ENCODE assay signal across 14 cellular contexts in genomic region chr19:5049561-5049960, GRCh38.
A peak's percentile ranks its signal among the peaks of the same experiment; 100 is the strongest.
DNase-seq lines count a peak whose midpoint lies in the region; ATAC-seq, FAIRE-seq and TF ChIP-seq lines count a peak whose summit lies in the region.
"Had no signal": no experiment of that assay in that cellular context is flagged by ENCODE, and none has a peak within 500 bp of the region (broad histone marks: within the 10 kb centered on the region; RNA-seq: fewer than 3 reads in every experiment).

No MANE protein-coding gene starts in this region.

- no peak for TF ChIP-seq POLR2A in esophagus squamous epithelium (IDR thresholded peaks at IDR 0.05)

- H3K9me2 ChIP-seq in SU-DHL-6 (replicated peaks; ENCODE audit: insufficient read depth, low read length), result no peaks in the 10 kb centered on the region

- H3F3A ChIP-seq in SU-DHL-6 (ENCODE audit: insufficient read depth), result no peaks in the 10 kb centered on the region

- H3K4me1 ChIP-seq in BLaER1 (peaks cover 75% of the 10 kb centered on the region), esophagus squamous epithelium (peaks cover 36 to 55% (median 44%) of the 10 kb centered on the region in 3 donors)

- in situ Hi-C loops in brain microvascular endothelial cell (cut with HindIII; ENCODE audit: low pct_ligation_motif_present, low sequenced_read_pairs), result no loop called here

- H3K27me3 ChIP-seq in BLaER1 (no peaks in the 10 kb centered on the region), SU-DHL-6 (ENCODE audit: low read length) (no peaks in the 10 kb centered on the region), esophagus squamous epithelium (no peaks in the 10 kb centered on the region), brain microvascular endothelial cell (replicated peaks) (no peaks in the 10 kb centered on the region)

- no peak for ATAC-seq in HG03108 (IDR thresholded peaks at IDR 0.05; ENCODE audit: unreplicated experiment)

- H3K9ac ChIP-seq in BLaER1 (peak overlapping the region; percentile 43; the same call in 1 of the 2 replicates), SU-DHL-6 (ENCODE audit: low read length) (peak overlapping the region; percentile 29; the same call in 1 of the 2 replicates)

- H3K4me3 ChIP-seq in BLaER1 (no peak overlapping the region), SU-DHL-6 (ENCODE audit: insufficient read depth, low read length, poor library complexity, severe bottlenecking) (no peak overlapping the region), esophagus squamous epithelium (no peak overlapping the region), skin epidermis (no peak overlapping the region), brain microvascular endothelial cell (ENCODE audit: low read depth, low read length) (no peak overlapping the region)

- H3K79me2 ChIP-seq in SU-DHL-6 (ENCODE audit: insufficient read depth, low read length), result no peaks in the 10 kb centered on the region

- intact Hi-C loops in esophagus squamous epithelium (cut with DNase I), result loop anchor here (10.0 kb wide), 1 partner anchor 535 kb away; no protein-coding TSS in a partner anchor

- H3K36me3 ChIP-seq in BLaER1 (peaks cover 70% of the 10 kb centered on the region), SU-DHL-6 (ENCODE audit: low read length) (no peaks in the 10 kb centered on the region), esophagus squamous epithelium (peaks cover 14 to 67% (median 19%) of the 10 kb centered on the region in 3 donors), brain microvascular endothelial cell (replicated peaks) (peaks cover 9% of the 10 kb centered on the region)

- DNase-seq in esophagus squamous epithelium (lab: John Stamatoyannopoulos, UW) (no peak), brain microvascular endothelial cell (no peak), iPS-NIHi11 (ENCODE audit: low spot score) (no peak), D721Med (ENCODE audit: insufficient read length, low spot score) (no peak)
- DNase-seq: DMS53, NCI-H2029 treated with DMSO at 0.1 percent for 48 hours, NCI-H524, SIG-M5 had no signal

- 41% methylated on average over 2 of the region's 9 CpGs; no CpG with 5 or more reads in 1 of the 2 donors for WGBS in esophagus squamous epithelium, 2 donors

- peak overlapping the region; percentile 86 for H3K4me2 ChIP-seq in BLaER1
- no peak overlapping the region for H3K4me2 ChIP-seq in SU-DHL-6 (ENCODE audit: low read depth, low read length, poor library complexity, severe bottlenecking)

- H3K27ac ChIP-seq in BLaER1 (peak overlapping the region; percentile 69), SU-DHL-6 (ENCODE audit: low read depth, low read length) (peak overlapping the region; percentile 62), esophagus squamous epithelium (peak overlapping the region in 3 of 4 donors; percentile 28 to 86 (median 76)), skin epidermis (peak overlapping the region in 13 of 21 experiments; percentile 26 to 93 (median 63)), brain microvascular endothelial cell (no peak overlapping the region)

- H2AFZ ChIP-seq in SU-DHL-6 (ENCODE audit: low read depth, low read length, severe bottlenecking), result no peak overlapping the region

- TF ChIP-seq CTCF in SU-DHL-6 (IDR thresholded peaks at IDR 0.05; ENCODE audit: insufficient read depth, low read length, poor library complexity, severe bottlenecking) (no peak), esophagus squamous epithelium (IDR thresholded peaks at IDR 0.05) (no peak), brain microvascular endothelial cell (IDR thresholded peaks at IDR 0.05; ENCODE audit: low read depth, low read length, missing control alignments) (no peak), D721Med (IDR thresholded peaks at IDR 0.05; ENCODE audit: insufficient read depth, missing control alignments) (no peak)

- H4K20me1 ChIP-seq in BLaER1, result peaks cover 98% of the 10 kb centered on the region
- no peaks in the 10 kb centered on the region for H4K20me1 ChIP-seq in SU-DHL-6 (ENCODE audit: low read depth, low read length)

- H3K9me3 ChIP-seq in BLaER1 (no peaks in the 10 kb centered on the region), SU-DHL-6 (ENCODE audit: insufficient read depth, low read length) (no peaks in the 10 kb centered on the region), esophagus squamous epithelium (no peaks in the 10 kb centered on the region)

- FAIRE-seq in D721Med (lab: Jason Lieb, UNC), result no peak
- FAIRE-seq: GM18507, RCC 7860 had no signal
